17 cellular contexts compared by ENCODE assay signal in the genomic region with DNA sequence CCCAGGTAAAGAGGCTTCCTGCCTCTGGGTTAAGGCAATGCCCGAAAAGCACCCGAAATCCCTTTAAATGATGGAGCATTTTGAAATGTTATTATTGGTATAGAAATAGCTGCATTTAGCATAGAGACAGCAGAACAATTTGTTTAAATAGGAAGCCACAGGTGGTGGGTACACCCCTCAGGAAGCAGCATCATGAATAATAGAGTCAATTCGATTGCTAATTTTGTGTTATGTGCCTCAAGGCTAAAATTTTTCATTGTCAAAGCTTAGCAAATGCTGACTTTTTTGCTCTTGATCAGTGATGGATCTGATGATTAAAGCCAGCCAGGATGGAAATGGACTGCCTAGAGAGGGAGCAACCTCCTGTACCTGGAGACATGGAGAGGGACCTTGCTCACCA. TPM values are rescaled to one million over a fixed set of nuclear protein-coding genes. Genes with fewer than 3 reads are reported as not detected.
DNase-seq lines count a peak whose midpoint lies in the region; ATAC-seq and TF ChIP-seq lines count a peak whose summit lies in the region.
"Had no signal": no experiment of that assay in that cellular context is flagged by ENCODE, and none has a peak within 500 bp of the region (broad histone marks: within the 10 kb centered on the region; RNA-seq: fewer than 3 reads in every experiment).

No MANE protein-coding gene starts in this region.

- H3K27me3 ChIP-seq in PC-3 (ENCODE audit: low read length) (no peaks in the 10 kb centered on the region), endodermal cell (ENCODE audit: control insufficient read depth, insufficient read depth, low read length, poor library complexity, severe bottlenecking) (no peaks in the 10 kb centered on the region), thyroid gland (no peaks in the 10 kb centered on the region), SJCRH30 (no peaks in the 10 kb centered on the region)

- H3F3A ChIP-seq in PC-3 (ENCODE audit: low read length, unreplicated experiment) = no peaks in the 10 kb centered on the region

- H3K27me3 Mint-ChIP-seq in endodermal cell (ENCODE audit: insufficient read depth) = no peaks in the 10 kb centered on the region
- H3K27me3 Mint-ChIP-seq in natural killer cell (ENCODE audit: low read depth in 2 of 2) = peaks cover 0 to 15% of the 10 kb centered on the region in 2 donors

- TF ChIP-seq POLR2A in thyroid gland (IDR thresholded peaks at IDR 0.05) = no peak

- H4K20me1 ChIP-seq in PC-3 (ENCODE audit: low read length) = peaks cover 4% of the 10 kb centered on the region; the same call in 1 of the 2 replicates

- CTCF ChIA-PET in PC-3 (lab: Charles Lee) = interaction anchor here (1.0 kb wide), 1 partner anchor 72 kb away, joined by 6 read pairs; no protein-coding TSS in a partner anchor

- POLR2A ChIA-PET in PC-3 (lab: Charles Lee; ENCODE audit: unreplicated experiment) = interaction anchor here (0.8 kb wide), 1 partner anchor 40 kb away, joined by 3 read pairs; the partner anchor contains the start of gene KRT18

- DNase-seq in NCI-H146 (lab: John Stamatoyannopoulos, UW) (peak; percentile 86), PC-3 (peak; percentile 62), endodermal cell (peak; percentile 50), thyroid gland (no peak), natural killer cell (no peak), SJCRH30 (no peak)
- no peak for DNase-seq in activated effector memory CD4-positive, alpha-beta T cell treated with Interleukin-2 at 50 U/mL for 16 hours
- DNase-seq: CD8-positive, alpha-beta T cell; GF-D8; GOT3; MM.1S; NCI-H1105; NCI-H2029; NCI-H524; OCI-M1 had no signal

- H3K9ac ChIP-seq in PC-3 (ENCODE audit: low read length) (no peak overlapping the region), endodermal cell (ENCODE audit: extremely low read depth, low read length, poor library complexity, severe bottlenecking) (no peak overlapping the region)

- 84 to 86% methylated on average over 3 of the region's 3 CpGs for WGBS in endodermal cell (ENCODE audit: insufficient coverage in 1 of 2, insufficient read length in 1 of 2), 2 experiments
- 79 to 80% methylated on average over 3 of the region's 3 CpGs for WGBS in thyroid gland, 2 donors

- H3K4me1 Mint-ChIP-seq in endodermal cell (peaks cover 61% of the 10 kb centered on the region), natural killer cell (peaks cover 0 to 8% of the 10 kb centered on the region in 2 donors)

- H3K4me3 Mint-ChIP-seq in endodermal cell (no peak overlapping the region), natural killer cell (no peak overlapping the region)
- H3K4me3 Mint-ChIP-seq: CD8-positive, alpha-beta T cell had no signal

- H2AFZ ChIP-seq in PC-3 (ENCODE audit: low read length) = no peak overlapping the region

- peaks cover 15% of the 10 kb centered on the region for H3K79me2 ChIP-seq in PC-3 (ENCODE audit: low read length)

- H3K4me3 ChIP-seq in PC-3 (ENCODE audit: low read length) (no peak overlapping the region), endodermal cell (ENCODE audit: low read length) (no peak overlapping the region), thyroid gland (replicated peaks in 1 of 3) (no peak overlapping the region), SJCRH30 (no peak overlapping the region)

- no peaks in the 10 kb centered on the region for H3K9me3 ChIP-seq in PC-3 (ENCODE audit: low read length)
- no peaks in the 10 kb centered on the region for H3K9me3 ChIP-seq in endodermal cell (ENCODE audit: control insufficient read depth, low read length)
- no peaks in the 10 kb centered on the region for H3K9me3 ChIP-seq in thyroid gland
- H3K9me3 ChIP-seq in SJCRH30 (replicated peaks) = no peaks in the 10 kb centered on the region

- no peak overlapping the region for H3K27ac Mint-ChIP-seq in endodermal cell
- no peak overlapping the region for H3K27ac Mint-ChIP-seq in natural killer cell
- H3K27ac Mint-ChIP-seq: CD8-positive, alpha-beta T cell had no signal

- no peak overlapping the region for H3K27ac ChIP-seq in PC-3 (ENCODE audit: low read length)
- no peak overlapping the region for H3K27ac ChIP-seq in endodermal cell (ENCODE audit: low read depth, low read length)
- peak overlapping the region in 2 of 3 donors; percentile 99 for H3K27ac ChIP-seq in thyroid gland
- H3K27ac ChIP-seq in SJCRH30 = no peak overlapping the region

- no peaks in the 10 kb centered on the region for H3K9me2 ChIP-seq in PC-3 (replicated peaks; ENCODE audit: low read length)

- no peak for ATAC-seq in PC-3
- ATAC-seq in natural killer cell = no peak
- ATAC-seq: CD8-positive, alpha-beta T cell; Right ventricle myocardium inferior; SK-N-SH treated with all-trans-retinoic acid at 6 μM for 48 hours had no signal

- H3K36me3 ChIP-seq in PC-3 (ENCODE audit: low read depth, low read length) (no peaks in the 10 kb centered on the region), endodermal cell (ENCODE audit: control insufficient read depth, insufficient read depth, low read length) (no peaks in the 10 kb centered on the region), thyroid gland (no peaks in the 10 kb centered on the region), SJCRH30 (no peaks in the 10 kb centered on the region)

- no peaks in the 10 kb centered on the region for H3K36me3 Mint-ChIP-seq in endodermal cell (ENCODE audit: low read depth)
- H3K36me3 Mint-ChIP-seq in natural killer cell = no peaks in the 10 kb centered on the region
- H3K36me3 Mint-ChIP-seq: CD8-positive, alpha-beta T cell had no signal

- H3K4me1 ChIP-seq in PC-3 (ENCODE audit: insufficient read depth, low read length) (peaks cover 49% of the 10 kb centered on the region), endodermal cell (ENCODE audit: control insufficient read depth, insufficient read depth, low read length) (peaks cover 21% of the 10 kb centered on the region), thyroid gland (peaks cover 30 to 58% of the 10 kb centered on the region in 2 donors), SJCRH30 (no peaks in the 10 kb centered on the region)

- H3K9me3 Mint-ChIP-seq in endodermal cell (no peaks in the 10 kb centered on the region), natural killer cell (no peaks in the 10 kb centered on the region)
- H3K9me3 Mint-ChIP-seq: CD8-positive, alpha-beta T cell had no signal

- 0 out of 2 replicates have a peak overlapping the region, but pooled peaks have one; percentile 2 for H3K4me2 ChIP-seq in PC-3 (ENCODE audit: low read length)

- TF ChIP-seq CTCF in PC-3 (conservative IDR thresholded peaks at IDR 0.05; ENCODE audit: low read depth, low read length) = no peak
- TF ChIP-seq CTCF in endodermal cell (conservative IDR thresholded peaks at IDR 0.05) = no peak
- TF ChIP-seq CTCF in thyroid gland (IDR thresholded peaks at IDR 0.05) = no peak
- TF ChIP-seq CTCF in natural killer cell (IDR thresholded peaks at IDR 0.05) = no peak

- no TSS peak for BruUV-seq in PC-3 (replicated peaks; lab: Mats Ljungman, UMichigan)

- intact Hi-C loops in PC-3 (cut with micrococcal nuclease) (no loop called here), thyroid gland (cut with DNase I) (no loop called here), natural killer cell (cut with micrococcal nuclease) (no loop called here)

RNA-seq across cellular contexts. Expression of gene KRT8, which starts 4.4 kb away (rescaled TPM):
- 719 and 1,028 TPM in 2 replicates for total RNA-seq in PC-3 (2014; rRNA removed)
- total RNA-seq in endodermal cell = 1,000 to 10,000 TPM; 1,663 to 1,920 TPM
- 445 TPM for polyA plus RNA-seq in endodermal cell (2013, experiment 1 of 2)
- polyA plus RNA-seq in endodermal cell (2013, experiment 2 of 2) = 561 TPM
- 1,000 to 10,000 TPM in 1 of 4 donors, 100 to 1,000 TPM in 3; 364 to 1,037 (median 698) TPM for total RNA-seq in thyroid gland
- total RNA-seq in natural killer cell = under 1 TPM in 2 of 3 donors, not detected in 1; 0.24 to 0.25 TPM
- total RNA-seq in SJCRH30 (2014; rRNA removed; shearing (Covaris generic)) = 1.7 and 2.4 TPM in 2 replicates

RNA-seq across cellular contexts. Expression of gene KRT18, which starts 39.7 kb away (rescaled TPM):
- 1,461 and 1,545 TPM in 2 replicates for total RNA-seq in PC-3 (2014; rRNA removed)
- total RNA-seq in endodermal cell = 1,000 to 10,000 TPM in 1 of 2 donors, 100 to 1,000 TPM in 1; 858 to 1,019 TPM
- 283 TPM for polyA plus RNA-seq in endodermal cell (2013, experiment 1 of 2)
- 352 TPM for polyA plus RNA-seq in endodermal cell (2013, experiment 2 of 2)
- 100 to 1,000 TPM; 389 to 648 (median 540) TPM for total RNA-seq in thyroid gland
- total RNA-seq in natural killer cell = 1 to 10 TPM in 1 of 3 donors, under 1 TPM in 1, not detected in 1; 0.24 to 2.5 TPM
- 7.4 and 9.6 TPM in 2 replicates for total RNA-seq in SJCRH30 (2014; rRNA removed; shearing (Covaris generic))

Comparison
In these comparisons a context has a peak if more than half of its experiments do, and no peak if none do; other contexts are left out.
1. DNase-seq: peak in NCI-H146 (single experiment), PC-3 (single experiment) and endodermal cell (single experiment); none in thyroid gland (0 of 2), activated effector memory CD4-positive, alpha-beta T cell treated with Interleukin-2 at 50 U/mL for 16 hours (single experiment), natural killer cell (single experiment) and SJCRH30 (0 of 2).
2. H3K27ac ChIP-seq: peak in thyroid gland (2 of 3); none in PC-3 (single experiment), endodermal cell (single experiment) and SJCRH30 (single experiment).
3. RNA of gene KRT8, which starts 4.4 kb away (total RNA-seq): 1,663 to 1,920 TPM in endodermal cell, 364 to 1,037 TPM in thyroid gland and 719 to 1,028 TPM in PC-3; 1.7 to 2.4 TPM in SJCRH30 and 0.24 to 0.25 TPM in natural killer cell; every median in the first group is over 100 times any median in the second.
4. RNA of gene KRT18, which starts 39.7 kb away (total RNA-seq): 1,461 to 1,545 TPM in PC-3, 858 to 1,019 TPM in endodermal cell and 389 to 648 TPM in thyroid gland; 7.4 to 9.6 TPM in SJCRH30 and 0.24 to 2.5 TPM in natural killer cell; every median in the first group is over 10 times any median in the second.